Comparison of ENCODE assay signal across 1 cellular context in genomic region chr3:138774529-138775253, GRCh38.
TF ChIP-seq lines count a peak whose summit lies in the region.

No MANE protein-coding gene starts in this region.

TF ChIP-seq in HEK293, 187 proteins besides CTCF, POLR2A, EP300 and RAD21 (continued from another document and continues in another):
- peak; percentile 87 for TF ChIP-seq ZBTB44 (tag by site-specific recombination; IDR thresholded peaks at IDR 0.05)
- TF ChIP-seq ZNF561 (tag by site-specific recombination; IDR thresholded peaks at IDR 0.05; ENCODE audit: borderline replicate concordance), result no peak
- no peak for TF ChIP-seq ZBTB20 (tag by site-specific recombination; IDR thresholded peaks at IDR 0.05)
- TF ChIP-seq TSHZ1 (tag by site-specific recombination; IDR thresholded peaks at IDR 0.05; ENCODE audit: borderline replicate concordance), result peak; percentile 18; the same call in 1 of the 2 replicates
- no peak for TF ChIP-seq ZNF658 (tag by site-specific recombination; IDR thresholded peaks at IDR 0.05)
- TF ChIP-seq ZNF223 (tag by site-specific recombination; IDR thresholded peaks at IDR 0.05), result no peak
- TF ChIP-seq FEZF1 (tag by site-specific recombination; IDR thresholded peaks at IDR 0.05), result peak; percentile 47; the same call in 1 of the 2 replicates
- no peak for TF ChIP-seq ZNF501 (tag by site-specific recombination; IDR thresholded peaks at IDR 0.05)
- no peak for TF ChIP-seq ZNF768 (tag by site-specific recombination; IDR thresholded peaks at IDR 0.05)
- TF ChIP-seq MZF1 (tag by site-specific recombination; IDR thresholded peaks at IDR 0.05; ENCODE audit: borderline replicate concordance), result no peak
- TF ChIP-seq ZNF19 (tag by site-specific recombination; IDR thresholded peaks at IDR 0.05; ENCODE audit: low read depth), result no peak
- TF ChIP-seq ZNF211 (tag by site-specific recombination; IDR thresholded peaks at IDR 0.05; ENCODE audit: low read depth), result no peak
- TF ChIP-seq ZNF558 (tag by site-specific recombination; IDR thresholded peaks at IDR 0.05), result peak; percentile 67; the same call in 1 of the 2 replicates
- no peak for TF ChIP-seq OVOL3 (tag by site-specific recombination; IDR thresholded peaks at IDR 0.05)
- peak; percentile 24; the same call in 1 of the 2 replicates for TF ChIP-seq ZNF549 (tag by site-specific recombination; IDR thresholded peaks at IDR 0.05)
- TF ChIP-seq ZNF2 (tag by site-specific recombination; IDR thresholded peaks at IDR 0.05), result peak; percentile 74; the same call in 1 of the 2 replicates
- TF ChIP-seq ZBTB6 (tag by site-specific recombination; IDR thresholded peaks at IDR 0.05), result peak; percentile 52; the same call in 1 of the 2 replicates
- TF ChIP-seq ZNF362 (tag by site-specific recombination; IDR thresholded peaks at IDR 0.05), result no peak
- TF ChIP-seq ZNF23 (tag by site-specific recombination; IDR thresholded peaks at IDR 0.05; ENCODE audit: borderline replicate concordance), result no peak
- TF ChIP-seq ZEB2 (tag by site-specific recombination; IDR thresholded peaks at IDR 0.05), result peak; percentile 76
- TF ChIP-seq ZNF843 (tag by site-specific recombination; IDR thresholded peaks at IDR 0.05), result peak; percentile 53; the same call in 1 of the 2 replicates
- TF ChIP-seq ZNF302 (tag by site-specific recombination; IDR thresholded peaks at IDR 0.05; ENCODE audit: low read depth), result no peak
- no peak for TF ChIP-seq GLI4 (tag by site-specific recombination; IDR thresholded peaks at IDR 0.05)
- no peak for TF ChIP-seq EGR2 (tag by site-specific recombination; IDR thresholded peaks at IDR 0.05; ENCODE audit: low read depth)
- peak; percentile 56; the same call in 1 of the 2 replicates for TF ChIP-seq KLF10 (tag by site-specific recombination; IDR thresholded peaks at IDR 0.05)
- TF ChIP-seq ZNF140 (tag by site-specific recombination; IDR thresholded peaks at IDR 0.05), result no peak
- no peak for TF ChIP-seq ZNF433 (tag by site-specific recombination; IDR thresholded peaks at IDR 0.05; ENCODE audit: low read depth)
- peak; percentile 48; the same call in 1 of the 2 replicates for TF ChIP-seq INSM2 (tag by site-specific recombination; IDR thresholded peaks at IDR 0.05)
- TF ChIP-seq REST (tag by site-specific recombination; IDR thresholded peaks at IDR 0.05), result no peak
- 0 out of 2 replicates have a peak, but pooled peaks have one; percentile 20 for TF ChIP-seq HIC1 (tag by site-specific recombination; IDR thresholded peaks at IDR 0.05)
- TF ChIP-seq ZNF280C (tag by site-specific recombination; IDR thresholded peaks at IDR 0.05), result no peak
- TF ChIP-seq ZNF513 (tag by site-specific recombination; IDR thresholded peaks at IDR 0.05), result no peak
- TF ChIP-seq ZSCAN30 (tag by site-specific recombination; IDR thresholded peaks at IDR 0.05), result no peak
- peak; percentile 71 for TF ChIP-seq ZNF366 (tag by site-specific recombination; conservative IDR thresholded peaks at IDR 0.05)
- no peak for TF ChIP-seq ZBTB10 (tag by site-specific recombination; IDR thresholded peaks at IDR 0.05)
- no peak for TF ChIP-seq ZNF214 (tag by site-specific recombination; IDR thresholded peaks at IDR 0.05; ENCODE audit: borderline replicate concordance)
